Comparison of ENCODE assay signal across 10 cellular contexts in genomic region chr3:112653881-112654300, GRCh38. TPM values are rescaled to one million over a fixed set of nuclear protein-coding genes. Genes with fewer than 3 reads are reported as not detected.
DNase-seq lines count a peak whose midpoint lies in the region; ATAC-seq and TF ChIP-seq lines count a peak whose summit lies in the region.
"Had no signal": no experiment of that assay in that cellular context is flagged by ENCODE, and none has a peak within 500 bp of the region (broad histone marks: within the 10 kb centered on the region; RNA-seq: fewer than 3 reads in every experiment).

No MANE protein-coding gene starts in this region.

- intact Hi-C loops in Right ventricle myocardium inferior (cut with DNase I) = no loop called here
- intact Hi-C loops in cardiac septum (cut with DNase I) = loop anchor here (5.0 kb wide), 1 partner anchor 123 kb away; no protein-coding TSS in a partner anchor
- intact Hi-C loops in mucosa of descending colon (cut with DNase I, micrococcal nuclease) = no loop called here
- intact Hi-C loops in posterior cingulate gyrus (cut with DNase I) = no loop called here

- no peaks in the 10 kb centered on the region for H3K36me3 ChIP-seq in mucosa of descending colon (ENCODE audit: low read depth)

- H3K4me1 ChIP-seq in mucosa of descending colon (ENCODE audit: low read depth) = no peaks in the 10 kb centered on the region

- ATAC-seq in Right ventricle myocardium inferior = peak; percentile 95
- ATAC-seq in mucosa of descending colon = peak; percentile 42

- DNase-seq in Right ventricle myocardium inferior (ENCODE audit: missing footprints) (peak; percentile 78), cardiac septum (ENCODE audit: low spot score) (no peak), epithelial cell of prostate (ENCODE audit: low read depth, low spot score) (no peak), mucosa of descending colon (no peak), GM13977 (ENCODE audit: low spot score) (no peak), posterior cingulate gyrus (no peak), NCI-H748 treated with DMSO at 0.1 percent for 48 hours (lab: John Stamatoyannopoulos, UW) (no peak)
- no peak for DNase-seq in activated T-cell treated with anti-CD3 and anti-CD28 coated beads, Interleukin-2, amount 50 U/mL, for 1 hour
- DNase-seq: activated CD8-positive, alpha-beta memory T cell treated with anti-CD3 and anti-CD28 coated beads, Interleukin-2, amount 50 U/mL, for 4 hours; nucleus accumbens had no signal

- H3K9me3 ChIP-seq in mucosa of descending colon = no peaks in the 10 kb centered on the region

- in situ Hi-C loops in GM13977 (cut with MboI; ENCODE audit: low pct_unique_long_range_greater_than_20kb, low sequenced_read_pairs, unreplicated experiment) = no loop called here

- peak overlapping the region; percentile 96 for H3K27ac ChIP-seq in epithelial cell of prostate

- no peak overlapping the region for H3K4me3 ChIP-seq in mucosa of descending colon

- TF ChIP-seq CTCF in mucosa of descending colon (IDR thresholded peaks at IDR 0.05) (no peak), GM13977 (IDR thresholded peaks at IDR 0.05; ENCODE audit: extremely low read depth, insufficient read depth, missing control alignments) (no peak)

RNA-seq across cellular contexts. Expression of gene CCDC80, which starts 12.9 kb away (rescaled TPM):
- total RNA-seq in Right ventricle myocardium inferior (78.2 TPM), cardiac septum (122 TPM), mucosa of descending colon (10 to 100 TPM in 2 of 3 donors, 1 to 10 TPM in 1; 5.9 to 58.7 (median 53.2) TPM)
